Comparison of ENCODE assay signal across 26 cellular contexts in genomic region chr3:147730311-147730710, GRCh38.
A peak's percentile ranks its signal among the peaks of the same experiment; 100 is the strongest.
DNase-seq lines count a peak whose midpoint lies in the region; ATAC-seq and TF ChIP-seq lines count a peak whose summit lies in the region.
"Had no signal": no experiment of that assay in that cellular context is flagged by ENCODE, and none has a peak within 500 bp of the region (broad histone marks: within the 10 kb centered on the region; RNA-seq: fewer than 3 reads in every experiment).

No MANE protein-coding gene starts in this region.

- no peaks in the 10 kb centered on the region for H3K36me3 Mint-ChIP-seq in GM23338 (ENCODE audit: low read depth)
- H3K36me3 Mint-ChIP-seq: CD14-positive monocyte had no signal

- DNase-seq in GM23338 (ENCODE audit: low spot score) (peak; percentile 6), PC-9 (no peak), iPS-NIHi7 (ENCODE audit: extremely low spot score) (peak; percentile 10), osteoblast (ENCODE audit: insufficient read length, low spot score, missing footprints) (no peak), HCEC 1CT (no peak)
- DNase-seq: DMS53, GF-D8, Kasumi-1, MG63, NCI-H1092, NCI-H1436, NCI-H187 treated with DMSO at 0.1 percent for 48 hours, NCI-H2107, NCI-H2227 treated with DMSO at 0.1 percent for 48 hours, NCI-H510A, NCI-H748 treated with DMSO at 0.1 percent for 48 hours, SHP77 treated with DMSO at 0.1 percent for 48 hours had no signal

- TF ChIP-seq CTCF in GM23338 (conservative IDR thresholded peaks at IDR 0.05; ENCODE audit: low read depth in 2 of 2) (no peak), PC-9 (conservative IDR thresholded peaks at IDR 0.05) (no peak), osteoblast (IDR thresholded peaks at IDR 0.05; ENCODE audit: extremely low read depth, low read depth, low read length) (no peak)

- H2AFZ ChIP-seq in GM23338: no peak overlapping the region; the same call in 1 of the 2 replicates
- peak overlapping the region; percentile 44; the same call in 1 of the 2 replicates for H2AFZ ChIP-seq in PC-9
- H2AFZ ChIP-seq in osteoblast (ENCODE audit: low read length): peak overlapping the region; percentile 23

- no peak overlapping the region for H3K4me3 ChIP-seq in GM23338
- H3K4me3 ChIP-seq in PC-9: no peak overlapping the region
- H3K4me3 ChIP-seq in osteoblast (ENCODE audit: insufficient read depth, low read length): no peak overlapping the region
- H3K4me3 ChIP-seq: A549, MG63, SK-N-MC had no signal

- peaks cover 6% of the 10 kb centered on the region; the same call in 1 of the 3 replicates for H3K9me3 Mint-ChIP-seq in GM23338

- ATAC-seq in GM23338 (peak; percentile 73), GM19397 (IDR thresholded peaks at IDR 0.05; ENCODE audit: unreplicated experiment) (no peak), HG02642 (IDR thresholded peaks at IDR 0.05; ENCODE audit: poor library complexity, unreplicated experiment) (no peak), HG03108 (IDR thresholded peaks at IDR 0.05; ENCODE audit: unreplicated experiment) (no peak)
- ATAC-seq: A549, HCT116 had no signal

- H3F3A ChIP-seq in GM23338 (replicated peaks; ENCODE audit: low read depth) (no peaks in the 10 kb centered on the region), PC-9 (ENCODE audit: insufficient read depth, low read depth) (no peaks in the 10 kb centered on the region)

- intact Hi-C loops in PC-9 (cut with micrococcal nuclease; ENCODE audit: unreplicated experiment): no loop called here

- H3K4me1 Mint-ChIP-seq in GM23338: peaks cover 26% of the 10 kb centered on the region
- H3K4me1 Mint-ChIP-seq: B cell, CD14-positive monocyte had no signal

- no peak overlapping the region for H3K27ac Mint-ChIP-seq in GM23338
- H3K27ac Mint-ChIP-seq: B cell, CD14-positive monocyte had no signal

- H3K4me3 Mint-ChIP-seq in GM23338: no peak overlapping the region
- H3K4me3 Mint-ChIP-seq: B cell, CD14-positive monocyte had no signal

- no peaks in the 10 kb centered on the region for H3K27me3 ChIP-seq in GM23338 (ENCODE audit: insufficient read depth)
- H3K27me3 ChIP-seq in PC-9 (ENCODE audit: insufficient read depth, low read depth): no peaks in the 10 kb centered on the region
- H3K27me3 ChIP-seq in osteoblast (ENCODE audit: insufficient read depth, low read length): no peaks in the 10 kb centered on the region
- H3K27me3 ChIP-seq: MG63 had no signal

- H3K27ac ChIP-seq in GM23338 (ENCODE audit: low read depth) (no peak overlapping the region), PC-9 (no peak overlapping the region), osteoblast (ENCODE audit: low read depth, low read length) (no peak overlapping the region)
- H3K27ac ChIP-seq: A549, RWPE1, SK-N-MC had no signal

- no peaks in the 10 kb centered on the region for H3K27me3 Mint-ChIP-seq in GM23338 (ENCODE audit: insufficient read depth, low read depth, poor library complexity)
- H3K27me3 Mint-ChIP-seq: B cell had no signal

- H3K9me2 ChIP-seq in GM23338 (ENCODE audit: insufficient read depth): no peaks in the 10 kb centered on the region
- H3K9me2 ChIP-seq in PC-9 (ENCODE audit: insufficient read depth): no peaks in the 10 kb centered on the region; the same call in 1 of the 2 replicates

- H3K36me3 ChIP-seq in GM23338 (ENCODE audit: insufficient read depth) (no peaks in the 10 kb centered on the region), PC-9 (ENCODE audit: low read depth) (no peaks in the 10 kb centered on the region), osteoblast (ENCODE audit: insufficient read depth, low read length) (no peaks in the 10 kb centered on the region)
- H3K36me3 ChIP-seq: MG63 had no signal

- no peaks in the 10 kb centered on the region for H3K79me2 ChIP-seq in GM23338 (replicated peaks; ENCODE audit: insufficient read depth)
- H3K79me2 ChIP-seq in PC-9 (ENCODE audit: low read depth): no peaks in the 10 kb centered on the region
- H3K79me2 ChIP-seq in osteoblast (ENCODE audit: insufficient read depth, low read length): no peaks in the 10 kb centered on the region

- CTCF ChIA-PET in PC-9 (lab: Charles Lee): interaction anchor here (0.7 kb wide), 1 partner anchor 509 kb away, joined by 4 read pairs; no protein-coding TSS in a partner anchor

- H3K4me2 ChIP-seq in GM23338 (peak overlapping the region; percentile 25; the same call in 1 of the 2 replicates), PC-9 (no peak overlapping the region), osteoblast (ENCODE audit: insufficient read depth, low read length) (no peak overlapping the region)
- H3K4me2 ChIP-seq: A549 had no signal

- POLR2A ChIA-PET in PC-9 (lab: Charles Lee; ENCODE audit: unreplicated experiment): no interaction called here

- H3K4me1 ChIP-seq in GM23338 (ENCODE audit: insufficient read depth): peaks cover 30% of the 10 kb centered on the region
- no peaks in the 10 kb centered on the region for H3K4me1 ChIP-seq in PC-9 (replicated peaks; ENCODE audit: insufficient read depth)
- H3K4me1 ChIP-seq in osteoblast (ENCODE audit: insufficient read depth, low read length): no peaks in the 10 kb centered on the region
- H3K4me1 ChIP-seq: A549 had no signal

- no TSS peak for BruUV-seq in PC-9 (replicated peaks; lab: Mats Ljungman, UMichigan)

- H4K20me1 ChIP-seq in GM23338 (replicated peaks; ENCODE audit: insufficient read depth): no peaks in the 10 kb centered on the region
- H4K20me1 ChIP-seq in PC-9 (ENCODE audit: insufficient read depth): no peaks in the 10 kb centered on the region
- no peaks in the 10 kb centered on the region for H4K20me1 ChIP-seq in osteoblast (ENCODE audit: insufficient read depth, low read length)

- H3K9me3 ChIP-seq in PC-9 (ENCODE audit: insufficient read depth, low read depth): no peaks in the 10 kb centered on the region
- H3K9me3 ChIP-seq in osteoblast (ENCODE audit: low read depth, low read length): no peaks in the 10 kb centered on the region
- H3K9me3 ChIP-seq: A549 had no signal

TF ChIP-seq in GM23338, 12 proteins besides CTCF, POLR2A, EP300 and RAD21 (continues in another document):
- TF ChIP-seq CREB1 (CRISPR knock-in tag; IDR thresholded peaks at IDR 0.05; ENCODE audit: low read depth) (no peak), STAT1 (IDR thresholded peaks at IDR 0.05; ENCODE audit: unreplicated experiment) (no peak), EZH2phosphoT487 (IDR thresholded peaks at IDR 0.05; ENCODE audit: unreplicated experiment) (no peak), JUNB (IDR thresholded peaks at IDR 0.05; ENCODE audit: unreplicated experiment) (no peak), ZNF114 (CRISPR knock-in tag; IDR thresholded peaks at IDR 0.05) (no peak), ETS1 (IDR thresholded peaks at IDR 0.05) (no peak), POLR2AphosphoS5 (IDR thresholded peaks at IDR 0.05; ENCODE audit: low read depth) (no peak), NANOG (IDR thresholded peaks at IDR 0.05; ENCODE audit: borderline replicate concordance) (no peak)

Comparison
In these comparisons a context has a peak if more than half of its experiments do, and no peak if none do; other contexts are left out.
1. DNase-seq: peak in GM23338 (single experiment) and iPS-NIHi7 (single experiment); none in PC-9 (0 of 2), osteoblast (single experiment) and HCEC 1CT (single experiment).